1 cellular context compared by ENCODE assay signal in the genomic region with DNA sequence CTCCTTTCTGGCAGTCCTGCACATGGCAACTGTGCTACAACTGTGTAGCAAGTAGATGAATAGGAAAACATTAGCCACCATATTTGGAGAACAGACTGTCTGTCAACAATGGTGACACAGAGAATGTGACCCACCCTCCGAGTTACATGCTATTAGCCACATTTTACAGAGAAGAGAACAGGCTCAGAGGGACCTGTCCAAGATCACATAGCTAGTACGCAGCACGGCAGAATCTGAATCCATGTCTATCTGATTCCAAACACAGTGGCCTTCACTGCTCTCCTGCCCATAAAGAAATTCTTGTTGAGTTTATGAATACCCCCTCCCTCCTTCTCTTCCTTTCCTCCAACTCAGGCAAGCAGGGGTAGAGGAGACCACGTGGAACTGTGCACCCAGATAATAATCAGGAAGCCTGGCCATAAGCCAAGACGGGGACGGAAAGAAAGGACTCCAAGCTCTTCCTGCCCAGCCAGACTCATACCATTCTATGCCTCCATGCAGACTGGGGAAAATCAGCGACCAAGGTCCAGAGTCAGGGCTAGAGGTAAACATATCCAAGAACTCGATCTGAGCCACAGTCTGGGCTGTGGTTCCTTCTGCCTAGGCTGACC.
A peak's percentile ranks its signal among the peaks of the same experiment; 100 is the strongest.
TF ChIP-seq lines count a peak whose summit lies in the region.

No MANE protein-coding gene starts in this region.

TF ChIP-seq in HepG2, 621 proteins besides CTCF, POLR2A, EP300 and RAD21 (continued from another document and continues in another):
- TF ChIP-seq, protein P1, sequence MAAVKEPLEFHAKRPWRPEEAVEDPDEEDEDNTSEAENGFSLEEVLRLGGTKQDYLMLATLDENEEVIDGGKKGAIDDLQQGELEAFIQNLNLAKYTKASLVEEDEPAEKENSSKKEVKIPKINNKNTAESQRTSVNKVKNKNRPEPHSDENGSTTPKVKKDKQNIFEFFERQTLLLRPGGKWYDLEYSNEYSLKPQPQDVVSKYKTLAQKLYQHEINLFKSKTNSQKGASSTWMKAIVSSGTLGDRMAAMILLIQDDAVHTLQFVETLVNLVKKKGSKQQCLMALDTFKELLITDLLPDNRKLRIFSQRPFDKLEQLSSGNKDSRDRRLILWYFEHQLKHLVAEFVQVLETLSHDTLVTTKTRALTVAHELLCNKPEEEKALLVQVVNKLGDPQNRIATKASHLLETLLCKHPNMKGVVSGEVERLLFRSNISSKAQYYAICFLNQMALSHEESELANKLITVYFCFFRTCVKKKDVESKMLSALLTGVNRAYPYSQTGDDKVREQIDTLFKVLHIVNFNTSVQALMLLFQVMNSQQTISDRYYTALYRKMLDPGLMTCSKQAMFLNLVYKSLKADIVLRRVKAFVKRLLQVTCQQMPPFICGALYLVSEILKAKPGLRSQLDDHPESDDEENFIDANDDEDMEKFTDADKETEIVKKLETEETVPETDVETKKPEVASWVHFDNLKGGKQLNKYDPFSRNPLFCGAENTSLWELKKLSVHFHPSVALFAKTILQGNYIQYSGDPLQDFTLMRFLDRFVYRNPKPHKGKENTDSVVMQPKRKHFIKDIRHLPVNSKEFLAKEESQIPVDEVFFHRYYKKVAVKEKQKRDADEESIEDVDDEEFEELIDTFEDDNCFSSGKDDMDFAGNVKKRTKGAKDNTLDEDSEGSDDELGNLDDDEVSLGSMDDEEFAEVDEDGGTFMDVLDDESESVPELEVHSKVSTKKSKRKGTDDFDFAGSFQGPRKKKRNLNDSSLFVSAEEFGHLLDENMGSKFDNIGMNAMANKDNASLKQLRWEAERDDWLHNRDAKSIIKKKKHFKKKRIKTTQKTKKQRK (IDR thresholded peaks at IDR 0.05; ENCODE audit: low read length): no peak
- no peak for TF ChIP-seq SOX6 (IDR thresholded peaks at IDR 0.05)
- peak; percentile 81 for TF ChIP-seq SOX6 (CRISPR knock-in tag; IDR thresholded peaks at IDR 0.05)
- no peak for TF ChIP-seq TP53 (CRISPR knock-in tag; conservative IDR thresholded peaks at IDR 0.05)
- TF ChIP-seq ZNF230 (CRISPR knock-in tag; IDR thresholded peaks at IDR 0.05): no peak
- TF ChIP-seq MIER2 (CRISPR knock-in tag; IDR thresholded peaks at IDR 0.05): no peak
- no peak for TF ChIP-seq CAMTA2 (CRISPR knock-in tag; IDR thresholded peaks at IDR 0.05; ENCODE audit: borderline replicate concordance)
- TF ChIP-seq, protein P2, sequence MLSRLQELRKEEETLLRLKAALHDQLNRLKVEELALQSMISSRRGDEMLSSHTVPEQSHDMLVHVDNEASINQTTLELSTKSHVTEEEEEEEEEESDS (CRISPR knock-in tag; IDR thresholded peaks at IDR 0.05; ENCODE audit: borderline replicate concordance): no peak
- no peak for TF ChIP-seq IKZF1 (IDR thresholded peaks at IDR 0.05)
- no peak for TF ChIP-seq CENPT (CRISPR knock-in tag; IDR thresholded peaks at IDR 0.05; ENCODE audit: low read depth)
- TF ChIP-seq, protein P3, sequence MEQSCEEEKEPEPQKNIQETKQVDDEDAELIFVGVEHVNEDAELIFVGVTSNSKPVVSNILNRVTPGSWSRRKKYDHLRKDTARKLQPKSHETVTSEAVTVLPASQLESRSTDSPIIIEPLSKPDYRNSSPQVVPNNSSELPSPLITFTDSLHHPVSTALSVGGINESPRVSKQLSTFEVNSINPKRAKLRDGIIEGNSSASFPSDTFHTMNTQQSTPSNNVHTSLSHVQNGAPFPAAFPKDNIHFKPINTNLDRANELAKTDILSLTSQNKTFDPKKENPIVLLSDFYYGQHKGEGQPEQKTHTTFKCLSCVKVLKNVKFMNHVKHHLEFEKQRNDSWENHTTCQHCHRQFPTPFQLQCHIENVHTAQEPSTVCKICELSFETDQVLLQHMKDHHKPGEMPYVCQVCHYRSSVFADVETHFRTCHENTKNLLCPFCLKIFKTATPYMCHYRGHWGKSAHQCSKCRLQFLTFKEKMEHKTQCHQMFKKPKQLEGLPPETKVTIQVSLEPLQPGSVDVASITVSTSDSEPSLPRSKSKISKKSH (CRISPR knock-in tag; IDR thresholded peaks at IDR 0.05; ENCODE audit: borderline replicate concordance): no peak
- peak; percentile 67 for TF ChIP-seq FOXO1 (CRISPR knock-in tag; IDR thresholded peaks at IDR 0.05)
- TF ChIP-seq, protein P4, sequence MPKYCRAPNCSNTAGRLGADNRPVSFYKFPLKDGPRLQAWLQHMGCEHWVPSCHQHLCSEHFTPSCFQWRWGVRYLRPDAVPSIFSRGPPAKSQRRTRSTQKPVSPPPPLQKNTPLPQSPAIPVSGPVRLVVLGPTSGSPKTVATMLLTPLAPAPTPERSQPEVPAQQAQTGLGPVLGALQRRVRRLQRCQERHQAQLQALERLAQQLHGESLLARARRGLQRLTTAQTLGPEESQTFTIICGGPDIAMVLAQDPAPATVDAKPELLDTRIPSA (CRISPR knock-in tag; IDR thresholded peaks at IDR 0.05; ENCODE audit: borderline replicate concordance): no peak
- 0 out of 2 replicates have a peak, but pooled peaks have one; percentile 85 for TF ChIP-seq ZFP36L1 (CRISPR knock-in tag; IDR thresholded peaks at IDR 0.05)
- TF ChIP-seq MBD4 (IDR thresholded peaks at IDR 0.05; ENCODE audit: borderline replicate concordance, low read length): no peak
- no peak for TF ChIP-seq CHD2 (IDR thresholded peaks at IDR 0.05; ENCODE audit: low read depth, low read length)
- TF ChIP-seq, protein P5, sequence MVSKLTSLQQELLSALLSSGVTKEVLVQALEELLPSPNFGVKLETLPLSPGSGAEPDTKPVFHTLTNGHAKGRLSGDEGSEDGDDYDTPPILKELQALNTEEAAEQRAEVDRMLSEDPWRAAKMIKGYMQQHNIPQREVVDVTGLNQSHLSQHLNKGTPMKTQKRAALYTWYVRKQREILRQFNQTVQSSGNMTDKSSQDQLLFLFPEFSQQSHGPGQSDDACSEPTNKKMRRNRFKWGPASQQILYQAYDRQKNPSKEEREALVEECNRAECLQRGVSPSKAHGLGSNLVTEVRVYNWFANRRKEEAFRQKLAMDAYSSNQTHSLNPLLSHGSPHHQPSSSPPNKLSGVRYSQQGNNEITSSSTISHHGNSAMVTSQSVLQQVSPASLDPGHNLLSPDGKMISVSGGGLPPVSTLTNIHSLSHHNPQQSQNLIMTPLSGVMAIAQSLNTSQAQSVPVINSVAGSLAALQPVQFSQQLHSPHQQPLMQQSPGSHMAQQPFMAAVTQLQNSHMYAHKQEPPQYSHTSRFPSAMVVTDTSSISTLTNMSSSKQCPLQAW (CRISPR knock-in tag; IDR thresholded peaks at IDR 0.05): no peak; the same call in 1 of the 2 replicates
- no peak; the same call in 1 of the 2 replicates for TF ChIP-seq SNAPC2 (CRISPR knock-in tag; IDR thresholded peaks at IDR 0.05)
- no peak for TF ChIP-seq ZSCAN30 (CRISPR knock-in tag; IDR thresholded peaks at IDR 0.05)
- TF ChIP-seq ZNF672 (CRISPR knock-in tag; IDR thresholded peaks at IDR 0.05): no peak
- TF ChIP-seq, protein P6, sequence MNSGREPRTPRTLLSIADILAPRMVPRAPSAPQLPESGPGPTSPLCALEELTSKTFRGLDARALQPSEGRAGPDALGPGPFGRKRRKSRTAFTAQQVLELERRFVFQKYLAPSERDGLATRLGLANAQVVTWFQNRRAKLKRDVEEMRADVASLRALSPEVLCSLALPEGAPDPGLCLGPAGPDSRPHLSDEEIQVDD (CRISPR knock-in tag; IDR thresholded peaks at IDR 0.05; ENCODE audit: borderline replicate concordance): no peak
- no peak for TF ChIP-seq AHR (CRISPR knock-in tag; IDR thresholded peaks at IDR 0.05)
- TF ChIP-seq KLF9 (CRISPR knock-in tag; IDR thresholded peaks at IDR 0.05; ENCODE audit: low read depth): no peak
- no peak for TF ChIP-seq ZNF670 (CRISPR knock-in tag; IDR thresholded peaks at IDR 0.05; ENCODE audit: borderline replicate concordance)
- no peak for TF ChIP-seq ZNF552 (CRISPR knock-in tag; IDR thresholded peaks at IDR 0.05; ENCODE audit: borderline replicate concordance)
- TF ChIP-seq, protein P7, sequence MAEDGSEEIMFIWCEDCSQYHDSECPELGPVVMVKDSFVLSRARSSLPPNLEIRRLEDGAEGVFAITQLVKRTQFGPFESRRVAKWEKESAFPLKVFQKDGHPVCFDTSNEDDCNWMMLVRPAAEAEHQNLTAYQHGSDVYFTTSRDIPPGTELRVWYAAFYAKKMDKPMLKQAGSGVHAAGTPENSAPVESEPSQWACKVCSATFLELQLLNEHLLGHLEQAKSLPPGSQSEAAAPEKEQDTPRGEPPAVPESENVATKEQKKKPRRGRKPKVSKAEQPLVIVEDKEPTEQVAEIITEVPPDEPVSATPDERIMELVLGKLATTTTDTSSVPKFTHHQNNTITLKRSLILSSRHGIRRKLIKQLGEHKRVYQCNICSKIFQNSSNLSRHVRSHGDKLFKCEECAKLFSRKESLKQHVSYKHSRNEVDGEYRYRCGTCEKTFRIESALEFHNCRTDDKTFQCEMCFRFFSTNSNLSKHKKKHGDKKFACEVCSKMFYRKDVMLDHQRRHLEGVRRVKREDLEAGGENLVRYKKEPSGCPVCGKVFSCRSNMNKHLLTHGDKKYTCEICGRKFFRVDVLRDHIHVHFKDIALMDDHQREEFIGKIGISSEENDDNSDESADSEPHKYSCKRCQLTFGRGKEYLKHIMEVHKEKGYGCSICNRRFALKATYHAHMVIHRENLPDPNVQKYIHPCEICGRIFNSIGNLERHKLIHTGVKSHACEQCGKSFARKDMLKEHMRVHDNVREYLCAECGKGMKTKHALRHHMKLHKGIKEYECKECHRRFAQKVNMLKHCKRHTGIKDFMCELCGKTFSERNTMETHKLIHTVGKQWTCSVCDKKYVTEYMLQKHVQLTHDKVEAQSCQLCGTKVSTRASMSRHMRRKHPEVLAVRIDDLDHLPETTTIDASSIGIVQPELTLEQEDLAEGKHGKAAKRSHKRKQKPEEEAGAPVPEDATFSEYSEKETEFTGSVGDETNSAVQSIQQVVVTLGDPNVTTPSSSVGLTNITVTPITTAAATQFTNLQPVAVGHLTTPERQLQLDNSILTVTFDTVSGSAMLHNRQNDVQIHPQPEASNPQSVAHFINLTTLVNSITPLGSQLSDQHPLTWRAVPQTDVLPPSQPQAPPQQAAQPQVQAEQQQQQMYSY (CRISPR knock-in tag; IDR thresholded peaks at IDR 0.05): no peak
- TF ChIP-seq ZNF556 (CRISPR knock-in tag; IDR thresholded peaks at IDR 0.05; ENCODE audit: borderline replicate concordance): no peak
- TF ChIP-seq, protein P8, sequence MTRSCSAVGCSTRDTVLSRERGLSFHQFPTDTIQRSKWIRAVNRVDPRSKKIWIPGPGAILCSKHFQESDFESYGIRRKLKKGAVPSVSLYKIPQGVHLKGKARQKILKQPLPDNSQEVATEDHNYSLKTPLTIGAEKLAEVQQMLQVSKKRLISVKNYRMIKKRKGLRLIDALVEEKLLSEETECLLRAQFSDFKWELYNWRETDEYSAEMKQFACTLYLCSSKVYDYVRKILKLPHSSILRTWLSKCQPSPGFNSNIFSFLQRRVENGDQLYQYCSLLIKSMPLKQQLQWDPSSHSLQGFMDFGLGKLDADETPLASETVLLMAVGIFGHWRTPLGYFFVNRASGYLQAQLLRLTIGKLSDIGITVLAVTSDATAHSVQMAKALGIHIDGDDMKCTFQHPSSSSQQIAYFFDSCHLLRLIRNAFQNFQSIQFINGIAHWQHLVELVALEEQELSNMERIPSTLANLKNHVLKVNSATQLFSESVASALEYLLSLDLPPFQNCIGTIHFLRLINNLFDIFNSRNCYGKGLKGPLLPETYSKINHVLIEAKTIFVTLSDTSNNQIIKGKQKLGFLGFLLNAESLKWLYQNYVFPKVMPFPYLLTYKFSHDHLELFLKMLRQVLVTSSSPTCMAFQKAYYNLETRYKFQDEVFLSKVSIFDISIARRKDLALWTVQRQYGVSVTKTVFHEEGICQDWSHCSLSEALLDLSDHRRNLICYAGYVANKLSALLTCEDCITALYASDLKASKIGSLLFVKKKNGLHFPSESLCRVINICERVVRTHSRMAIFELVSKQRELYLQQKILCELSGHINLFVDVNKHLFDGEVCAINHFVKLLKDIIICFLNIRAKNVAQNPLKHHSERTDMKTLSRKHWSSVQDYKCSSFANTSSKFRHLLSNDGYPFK (CRISPR knock-in tag; IDR thresholded peaks at IDR 0.05; ENCODE audit: borderline replicate concordance): no peak; the same call in 1 of the 2 replicates
- no peak; the same call in 1 of the 2 replicates for TF ChIP-seq CBX5 (CRISPR knock-in tag; IDR thresholded peaks at IDR 0.05; ENCODE audit: borderline replicate concordance)
- TF ChIP-seq, protein P9, sequence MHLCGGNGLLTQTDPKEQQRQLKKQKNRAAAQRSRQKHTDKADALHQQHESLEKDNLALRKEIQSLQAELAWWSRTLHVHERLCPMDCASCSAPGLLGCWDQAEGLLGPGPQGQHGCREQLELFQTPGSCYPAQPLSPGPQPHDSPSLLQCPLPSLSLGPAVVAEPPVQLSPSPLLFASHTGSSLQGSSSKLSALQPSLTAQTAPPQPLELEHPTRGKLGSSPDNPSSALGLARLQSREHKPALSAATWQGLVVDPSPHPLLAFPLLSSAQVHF (CRISPR knock-in tag; IDR thresholded peaks at IDR 0.05): no peak
- TF ChIP-seq MYC (CRISPR knock-in tag; IDR thresholded peaks at IDR 0.05; ENCODE audit: borderline replicate concordance): peak; percentile 72; the same call in 1 of the 2 replicates
- 0 out of 2 replicates have a peak, but pooled peaks have one; percentile 20 for TF ChIP-seq RXRA (CRISPR knock-in tag; IDR thresholded peaks at IDR 0.05)
- no peak for TF ChIP-seq ZEB1 (IDR thresholded peaks at IDR 0.05; ENCODE audit: insufficient replicate concordance, low read depth)
- no peak for TF ChIP-seq ZNF614 (CRISPR knock-in tag; IDR thresholded peaks at IDR 0.05; ENCODE audit: borderline replicate concordance)
- TF ChIP-seq ZNF253 (CRISPR knock-in tag; IDR thresholded peaks at IDR 0.05; ENCODE audit: borderline replicate concordance): no peak
- TF ChIP-seq ZNF484 (CRISPR knock-in tag; IDR thresholded peaks at IDR 0.05; ENCODE audit: borderline replicate concordance, low read depth): no peak
- no peak for TF ChIP-seq SMAD9 (CRISPR knock-in tag; IDR thresholded peaks at IDR 0.05)
- TF ChIP-seq TAF15 (IDR thresholded peaks at IDR 0.05; ENCODE audit: low read depth, low read length, poor library complexity, severe bottlenecking): no peak
- TF ChIP-seq NR3C1 (CRISPR knock-in tag; IDR thresholded peaks at IDR 0.05): no peak
